ENCODE assay signal across 18 cellular contexts in the genomic region with DNA sequence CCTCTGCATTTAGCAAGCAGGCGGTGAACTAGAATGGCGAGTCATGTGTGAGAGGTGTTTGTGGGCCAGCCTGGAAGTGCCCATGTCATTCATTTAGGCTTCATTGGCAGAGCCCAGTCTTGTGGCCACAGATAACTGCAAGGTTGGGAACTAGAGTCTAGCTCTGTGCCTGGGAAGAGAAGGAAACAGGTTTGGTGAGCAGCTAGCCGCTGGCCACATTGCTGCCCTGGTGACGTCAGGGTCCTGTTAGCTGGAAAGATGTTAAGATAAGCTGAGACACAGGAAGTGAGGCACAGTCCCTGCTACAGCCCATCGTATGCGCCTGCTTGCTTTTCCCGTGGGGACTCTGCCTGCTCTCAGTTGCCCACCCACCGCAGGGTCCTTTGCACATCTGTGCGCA.
A peak's percentile ranks its signal among the peaks of the same experiment; 100 is the strongest.
DNase-seq lines count a peak whose midpoint lies in the region; ATAC-seq and TF ChIP-seq lines count a peak whose summit lies in the region.
"Had no signal": no experiment of that assay in that cellular context is flagged by ENCODE, and none has a peak within 500 bp of the region (broad histone marks: within the 10 kb centered on the region; RNA-seq: fewer than 3 reads in every experiment).

No MANE protein-coding gene starts in this region.

- H3K27ac Mint-ChIP-seq in activated CD4-positive, alpha-beta memory T cell treated with anti-CD3 and anti-CD28 coated beads, Interleukin-2, amount 10 ng/mL, durations not matched to agents 7 days and 5 days: peak overlapping the region; percentile 7

- TF ChIP-seq EP300 in transverse colon (IDR thresholded peaks at IDR 0.05; ENCODE audit: low read depth): no peak

- POLR2A ChIA-PET in activated CD4-positive, alpha-beta memory T cell treated with anti-CD3 and anti-CD28 coated beads, Interleukin-2, amount 10 ng/mL, durations not matched to agents 7 days and 5 days (lab: Charles Lee): no interaction called here

- H3K4me3 Mint-ChIP-seq in activated CD4-positive, alpha-beta memory T cell treated with anti-CD3 and anti-CD28 coated beads, Interleukin-2, amount 10 ng/mL, durations not matched to agents 7 days and 5 days: no peak overlapping the region

- no peaks in the 10 kb centered on the region for H3K27me3 Mint-ChIP-seq in activated CD4-positive, alpha-beta memory T cell treated with anti-CD3 and anti-CD28 coated beads, Interleukin-2, amount 10 ng/mL, durations not matched to agents 7 days and 5 days

- no peaks in the 10 kb centered on the region for H3K36me3 ChIP-seq in mucosa of descending colon (ENCODE audit: low read depth)
- no peaks in the 10 kb centered on the region for H3K36me3 ChIP-seq in transverse colon
- H3K36me3 ChIP-seq: heart left ventricle, tibial nerve had no signal

- H3K9me3 Mint-ChIP-seq in activated CD4-positive, alpha-beta memory T cell treated with anti-CD3 and anti-CD28 coated beads, Interleukin-2, amount 10 ng/mL, durations not matched to agents 7 days and 5 days: no peaks in the 10 kb centered on the region

- H3K4me1 ChIP-seq in mucosa of descending colon (ENCODE audit: low read depth) (no peaks in the 10 kb centered on the region), transverse colon (peaks cover 0 to 10% (median 0%) of the 10 kb centered on the region in 4 donors)

- no peaks in the 10 kb centered on the region for H3K36me3 Mint-ChIP-seq in activated CD4-positive, alpha-beta memory T cell treated with anti-CD3 and anti-CD28 coated beads, Interleukin-2, amount 10 ng/mL, durations not matched to agents 7 days and 5 days (ENCODE audit: low read depth)

- H3K9me3 ChIP-seq in mucosa of descending colon (no peaks in the 10 kb centered on the region), transverse colon (no peaks in the 10 kb centered on the region)
- H3K9me3 ChIP-seq: A549 had no signal

- TF ChIP-seq CTCF in mucosa of descending colon (IDR thresholded peaks at IDR 0.05) (no peak), transverse colon (IDR thresholded peaks at IDR 0.05) (no peak)

- H3K27ac ChIP-seq in transverse colon: no peak overlapping the region
- H3K27ac ChIP-seq: A549, epithelial cell of prostate, heart left ventricle, tibial nerve had no signal

- no peaks in the 10 kb centered on the region for H3K27me3 ChIP-seq in transverse colon
- H3K27me3 ChIP-seq: heart left ventricle, tibial nerve had no signal

- WGBS in transverse colon (ENCODE audit: low coverage in 1 of 2), 2 donors: 60 to 84% methylated on average over 1 to 9 of the region's 9 CpGs

- peaks cover 24% of the 10 kb centered on the region for H3K4me1 Mint-ChIP-seq in activated CD4-positive, alpha-beta memory T cell treated with anti-CD3 and anti-CD28 coated beads, Interleukin-2, amount 10 ng/mL, durations not matched to agents 7 days and 5 days

- peak; percentile 13 for ATAC-seq in mucosa of descending colon
- ATAC-seq in GM21529 (IDR thresholded peaks at IDR 0.05; ENCODE audit: unreplicated experiment): no peak
- ATAC-seq: A549, left lobe of liver, Right ventricle myocardium inferior had no signal

- H3K4me3 ChIP-seq in mucosa of descending colon (no peak overlapping the region), transverse colon (no peak overlapping the region)
- H3K4me3 ChIP-seq: A549, heart left ventricle, tibial nerve had no signal

- DNase-seq in activated CD4-positive, alpha-beta T cell treated with anti-CD3 and anti-CD28 coated beads for 48 hours: peak; percentile 39
- no peak for DNase-seq in activated CD4-positive, alpha-beta T cell treated with anti-CD3 and anti-CD28 coated beads for 4 hours
- DNase-seq in ELR (ENCODE audit: low read depth) (peak; percentile 37), mucosa of descending colon (no peak), transverse colon (no peak), activated gamma-delta T cell (lab: John Stamatoyannopoulos, UW) (no peak)
- peak; percentile 24 for DNase-seq in activated CD4-positive, alpha-beta memory T cell treated with anti-CD3 and anti-CD28 coated beads, Interleukin-2, amount 10 ng/mL, durations not matched to agents 7 days and 5 days
- DNase-seq: activated gamma-delta T cell treated with Interleukin-2 at 50 U/mL for 16 hours, heart left ventricle, KG1, NCI-H1930, NCI-H526 treated with DMSO at 0.1 percent for 48 hours had no signal

- in situ Hi-C loops in transverse colon (cut with MboI; ENCODE audit: low pct_ligation_motif_present in 1 of 4, low pct_unique_long_range_greater_than_20kb in 1 of 4, low sequenced_read_pairs in 3 of 4): no loop called here

- no peak for TF ChIP-seq POLR2A in transverse colon (IDR thresholded peaks at IDR 0.05)

- intact Hi-C loops in mucosa of descending colon (cut with DNase I, micrococcal nuclease) (no loop called here), transverse colon (cut with DNase I; ENCODE audit: low total_unique reads) (no loop called here)

- CTCF ChIA-PET in activated CD4-positive, alpha-beta memory T cell treated with anti-CD3 and anti-CD28 coated beads, Interleukin-2, amount 10 ng/mL, durations not matched to agents 7 days and 5 days (lab: Charles Lee): interaction anchor here (1.1 kb wide), 1 partner anchor 122 kb away, joined by 4 read pairs; no protein-coding TSS in a partner anchor

Comparison
In these comparisons a context has a peak if more than half of its experiments do, and no peak if none do; other contexts are left out.
1. DNase-seq: peak in activated CD4-positive, alpha-beta T cell treated with anti-CD3 and anti-CD28 coated beads for 48 hours (single experiment), ELR (single experiment) and activated CD4-positive, alpha-beta memory T cell treated with anti-CD3 and anti-CD28 coated beads, Interleukin-2, amount 10 ng/mL, durations not matched to agents 7 days and 5 days (single experiment); none in activated CD4-positive, alpha-beta T cell treated with anti-CD3 and anti-CD28 coated beads for 4 hours (0 of 2), mucosa of descending colon (0 of 3), transverse colon (single experiment) and activated gamma-delta T cell (single experiment).